18 cellular contexts compared by ENCODE assay signal in genomic region chr9:106701611-106702010, GRCh38.
DNase-seq lines count a peak whose midpoint lies in the region; ATAC-seq and FAIRE-seq lines count a peak whose summit lies in the region.
"Had no signal": no experiment of that assay in that cellular context is flagged by ENCODE, and none has a peak within 500 bp of the region (broad histone marks: within the 10 kb centered on the region; RNA-seq: fewer than 3 reads in every experiment).

No MANE protein-coding gene starts in this region.

- no peak for FAIRE-seq in RCC 7860 (lab: Jason Lieb, UNC)
- FAIRE-seq: G401.6, GM12892, H1 had no signal

- ATAC-seq in GM21390 (IDR thresholded peaks at IDR 0.05; ENCODE audit: unreplicated experiment), result no peak

- peak; percentile 77 for DNase-seq in HT1080 (ENCODE audit: low read depth)
- DNase-seq in RCC 7860 (ENCODE audit: low spot score), result peak; percentile 32
- DNase-seq in kidney tubule cell (ENCODE audit: low spot score), result peak; percentile 83
- DNase-seq in activated T-cell treated with anti-CD3 and anti-CD28 coated beads for 4 hours, result no peak
- no peak for DNase-seq in hippocampal formation (lab: John Stamatoyannopoulos, UW)
- DNase-seq: C1 segment of cervical spinal cord; Calu3; CD4-positive, alpha-beta memory T cell; COR-L47; DMS153; DND-41; GM23248; H7; HCEC 1CT had no signal

Comparison
In these comparisons a context has a peak if more than half of its experiments do, and no peak if none do; other contexts are left out.
1. DNase-seq: peak in HT1080 (single experiment), RCC 7860 (single experiment) and kidney tubule cell (single experiment); none in activated T-cell treated with anti-CD3 and anti-CD28 coated beads for 4 hours (single experiment) and hippocampal formation (0 of 2).